13 cellular contexts compared by ENCODE assay signal in genomic region chr7:104951546-104951945, GRCh38.
DNase-seq lines count a peak whose midpoint lies in the region; TF ChIP-seq lines count a peak whose summit lies in the region.
"Had no signal": no experiment of that assay in that cellular context is flagged by ENCODE, and none has a peak within 500 bp of the region (broad histone marks: within the 10 kb centered on the region; RNA-seq: fewer than 3 reads in every experiment).

No MANE protein-coding gene starts in this region.

- H3K9me3 Mint-ChIP-seq in T-helper 2 cell treated with Interferon-gamma antibody and Interleukin-4, amounts not matched to agents 5 μg/mL and 100 μg/mL, for 36 hours: no peaks in the 10 kb centered on the region
- no peaks in the 10 kb centered on the region for H3K9me3 Mint-ChIP-seq in CD4-positive, alpha-beta memory T cell
- H3K9me3 Mint-ChIP-seq: activated naive CD4-positive, alpha-beta T cell treated with anti-CD3 and anti-CD28 coated beads for 36 hours had no signal

- no peak overlapping the region for H2BK15ac ChIP-seq in mesenchymal stem cell (ENCODE audit: low read depth, poor library complexity, severe bottlenecking)

- 83% methylated on average over 5 of the region's 7 CpGs for WGBS in mesenchymal stem cell
- WGBS in tibial nerve, 2 donors: 72 to 76% methylated on average over 7 of the region's 7 CpGs

- intact Hi-C loops in CD4-positive, alpha-beta memory T cell (cut with micrococcal nuclease): no loop called here

- POLR2A ChIA-PET in CD4-positive, alpha-beta memory T cell (lab: Charles Lee; ENCODE audit: partially characterized antibody): no interaction called here

- no peak overlapping the region for H3K4me3 Mint-ChIP-seq in T-helper 2 cell treated with Interferon-gamma antibody and Interleukin-4, amounts not matched to agents 5 μg/mL and 100 μg/mL, for 36 hours
- H3K4me3 Mint-ChIP-seq in CD4-positive, alpha-beta memory T cell: no peak overlapping the region
- H3K4me3 Mint-ChIP-seq: activated naive CD4-positive, alpha-beta T cell treated with anti-CD3 and anti-CD28 coated beads for 36 hours had no signal

- H2BK120ac ChIP-seq in mesenchymal stem cell (ENCODE audit: low read depth, low read length): no peak overlapping the region

- H3K14ac ChIP-seq in mesenchymal stem cell (ENCODE audit: low read length in 2 of 2): no peak overlapping the region

- peaks cover 54% of the 10 kb centered on the region for H3K4me1 Mint-ChIP-seq in T-helper 2 cell treated with Interferon-gamma antibody and Interleukin-4, amounts not matched to agents 5 μg/mL and 100 μg/mL, for 36 hours (ENCODE audit: low read depth)
- H3K4me1 Mint-ChIP-seq in CD4-positive, alpha-beta memory T cell: peaks cover 2 to 19% (median 7%) of the 10 kb centered on the region in 4 donors

- no peak overlapping the region for H3K18ac ChIP-seq in mesenchymal stem cell (ENCODE audit: low read depth in 1 of 2, low read length in 2 of 2)

- H3K9ac ChIP-seq in mesenchymal stem cell (ENCODE audit: low read length): peak overlapping the region; percentile 80

- H2AFZ ChIP-seq in mesenchymal stem cell (ENCODE audit: low read depth, low read length): no peak overlapping the region

- H3K27ac Mint-ChIP-seq in T-helper 2 cell treated with Interferon-gamma antibody and Interleukin-4, amounts not matched to agents 5 μg/mL and 100 μg/mL, for 36 hours: peak overlapping the region; percentile 10
- H3K27ac Mint-ChIP-seq in CD4-positive, alpha-beta memory T cell: no peak overlapping the region
- H3K27ac Mint-ChIP-seq: activated naive CD4-positive, alpha-beta T cell treated with anti-CD3 and anti-CD28 coated beads for 36 hours had no signal

- H2BK5ac ChIP-seq in mesenchymal stem cell (ENCODE audit: low read depth, low read length, poor library complexity, severe bottlenecking): no peak overlapping the region

- H4K8ac ChIP-seq in mesenchymal stem cell (ENCODE audit: low read length): no peak overlapping the region

- H3K36me3 ChIP-seq in mesenchymal stem cell (ENCODE audit: control insufficient read depth in 1 of 2, insufficient read depth in 2 of 2, low read depth in 1 of 2, low read length in 2 of 2): no peaks in the 10 kb centered on the region
- no peaks in the 10 kb centered on the region for H3K36me3 ChIP-seq in tibial nerve
- no peaks in the 10 kb centered on the region for H3K36me3 ChIP-seq in CD4-positive, alpha-beta memory T cell (ENCODE audit: insufficient read depth, low read length)

- H2AK5ac ChIP-seq in mesenchymal stem cell (ENCODE audit: low read length, severe bottlenecking): no peak overlapping the region

- no peaks in the 10 kb centered on the region for H3K9me3 ChIP-seq in mesenchymal stem cell (ENCODE audit: control insufficient read depth, low read length)
- H3K9me3 ChIP-seq in tibial nerve: no peaks in the 10 kb centered on the region
- H3K9me3 ChIP-seq in CD4-positive, alpha-beta memory T cell (ENCODE audit: control insufficient read depth in 1 of 2, low read length in 2 of 2): no peaks in the 10 kb centered on the region

- no peak for DNase-seq in T-helper 2 cell treated with Interferon-gamma antibody and Interleukin-4, amounts not matched to agents 5 μg/mL and 100 μg/mL, for 36 hours (ENCODE audit: low spot score)
- no peak for DNase-seq in T-helper 2 cell
- peak; percentile 57 to 84 for DNase-seq in cardiac fibroblast (ENCODE audit: low read depth in 2 of 2)
- peak; percentile 68 for DNase-seq in mesenchymal stem cell
- peak in 1 of 2 donors; percentile 18 for DNase-seq in tibial nerve (ENCODE audit: low spot score in 2 of 2)
- no peak for DNase-seq in CD4-positive, alpha-beta memory T cell
- no peak for DNase-seq in activated gamma-delta T cell (lab: John Stamatoyannopoulos, UW)
- DNase-seq in D341Med (ENCODE audit: low spot score): no peak
- DNase-seq: activated naive CD4-positive, alpha-beta T cell treated with anti-CD3 and anti-CD28 coated beads for 36 hours; DND-41; effector memory CD4-positive, alpha-beta T cell; NCI-H774 had no signal

- no peak for TF ChIP-seq POLR2A in tibial nerve (IDR thresholded peaks at IDR 0.05)

- peak in 1 of 2 donors; percentile 18 for TF ChIP-seq EP300 in tibial nerve (IDR thresholded peaks at IDR 0.05)

- H3K27ac ChIP-seq in mesenchymal stem cell (ENCODE audit: low read length, poor library complexity, severe bottlenecking) (no peak overlapping the region), tibial nerve (peak overlapping the region in 3 of 4 donors; percentile 31 to 82 (median 68))
- no peak overlapping the region for H3K27ac ChIP-seq in CD4-positive, alpha-beta memory T cell (ENCODE audit: low read depth, low read length)
- H3K27ac ChIP-seq: SK-N-MC had no signal

- H2BK12ac ChIP-seq in mesenchymal stem cell (ENCODE audit: low read length in 2 of 2): no peak overlapping the region

- CTCF ChIA-PET in CD4-positive, alpha-beta memory T cell (lab: Charles Lee; ENCODE audit: partially characterized antibody): no interaction called here

- H3K4me1 ChIP-seq in mesenchymal stem cell (ENCODE audit: control insufficient read depth, insufficient read depth, low read depth, low read length): peaks cover 2% of the 10 kb centered on the region
- H3K4me1 ChIP-seq in tibial nerve: peaks cover 0 to 17% (median 2%) of the 10 kb centered on the region in 4 donors
- H3K4me1 ChIP-seq in CD4-positive, alpha-beta memory T cell (ENCODE audit: insufficient read depth, low read length): peaks cover 5% of the 10 kb centered on the region

- TF ChIP-seq CTCF in cardiac fibroblast (IDR thresholded peaks at IDR 0.05; ENCODE audit: low read depth, low read length) (no peak), tibial nerve (IDR thresholded peaks at IDR 0.05) (no peak)

- H3K79me1 ChIP-seq in mesenchymal stem cell (replicated peaks; ENCODE audit: low read length, poor library complexity, severe bottlenecking): no peaks in the 10 kb centered on the region

- H3K23ac ChIP-seq in mesenchymal stem cell (ENCODE audit: low read length in 2 of 2): no peak overlapping the region

- no peak overlapping the region for H3K4ac ChIP-seq in mesenchymal stem cell (ENCODE audit: low read depth in 1 of 2, low read length in 2 of 2)

- H4K91ac ChIP-seq in mesenchymal stem cell (ENCODE audit: low read length): no peak overlapping the region

- H3K4me2 ChIP-seq in mesenchymal stem cell (ENCODE audit: low read length, poor library complexity, severe bottlenecking): no peak overlapping the region

- H3K27me3 Mint-ChIP-seq in T-helper 2 cell treated with Interferon-gamma antibody and Interleukin-4, amounts not matched to agents 5 μg/mL and 100 μg/mL, for 36 hours (ENCODE audit: low read depth): no peaks in the 10 kb centered on the region
- no peaks in the 10 kb centered on the region for H3K27me3 Mint-ChIP-seq in CD4-positive, alpha-beta memory T cell

- no peaks in the 10 kb centered on the region for H3K27me3 ChIP-seq in mesenchymal stem cell (ENCODE audit: control insufficient read depth in 1 of 2, insufficient read depth in 1 of 2, low read length in 2 of 2)
- no peaks in the 10 kb centered on the region for H3K27me3 ChIP-seq in tibial nerve
- no peaks in the 10 kb centered on the region for H3K27me3 ChIP-seq in CD4-positive, alpha-beta memory T cell (ENCODE audit: insufficient read depth, low read length)

- no peak overlapping the region for H3K4me3 ChIP-seq in cardiac fibroblast (replicated peaks in 1 of 2; ENCODE audit: low read depth in 2 of 2, low read length in 2 of 2)
- H3K4me3 ChIP-seq in mesenchymal stem cell (ENCODE audit: insufficient read depth in 1 of 2, low read depth in 1 of 2, low read length in 2 of 2): no peak overlapping the region
- H3K4me3 ChIP-seq in tibial nerve: no peak overlapping the region
- no peak overlapping the region for H3K4me3 ChIP-seq in CD4-positive, alpha-beta memory T cell (ENCODE audit: low read length in 2 of 2)
- H3K4me3 ChIP-seq: SK-N-MC had no signal

- peaks cover 23% of the 10 kb centered on the region for H3K36me3 Mint-ChIP-seq in T-helper 2 cell treated with Interferon-gamma antibody and Interleukin-4, amounts not matched to agents 5 μg/mL and 100 μg/mL, for 36 hours (ENCODE audit: low read depth)
- peaks cover 0 to 3% of the 10 kb centered on the region in 2 donors for H3K36me3 Mint-ChIP-seq in CD4-positive, alpha-beta memory T cell

Comparison
In these comparisons a context has a peak if more than half of its experiments do, and no peak if none do; other contexts are left out.
1. DNase-seq: peak in cardiac fibroblast (2 of 2) and mesenchymal stem cell (single experiment); none in T-helper 2 cell treated with Interferon-gamma antibody and Interleukin-4, amounts not matched to agents 5 μg/mL and 100 μg/mL, for 36 hours (single experiment), T-helper 2 cell (0 of 5), CD4-positive, alpha-beta memory T cell (0 of 5), activated gamma-delta T cell (single experiment) and D341Med (single experiment).
2. H3K27ac ChIP-seq: peak in tibial nerve (3 of 4); none in mesenchymal stem cell (single experiment) and CD4-positive, alpha-beta memory T cell (single experiment).